In genomic region chr5:177455036-177455660, GRCh38 we compare ENCODE assay signal across 8 cellular contexts. TPM values are rescaled to one million over a fixed set of nuclear protein-coding genes. Genes with fewer than 3 reads are reported as not detected.
DNase-seq lines count a peak whose midpoint lies in the region; ATAC-seq, FAIRE-seq and TF ChIP-seq lines count a peak whose summit lies in the region.

No MANE protein-coding gene starts in this region.

- H3K9me3 ChIP-seq in ascending aorta (no peaks in the 10 kb centered on the region), skeletal muscle tissue (ENCODE audit: control insufficient read depth in 3 of 3, low read length in 3 of 3) (no peaks in the 10 kb centered on the region)

- H3K4me1 ChIP-seq in ascending aorta (peaks cover 18 to 22% of the 10 kb centered on the region in 2 donors), skeletal muscle tissue (ENCODE audit: control insufficient read depth in 3 of 3, insufficient read depth in 3 of 3, low read length in 3 of 3) (peaks cover 24 to 32% (median 25%) of the 10 kb centered on the region in 3 donors)

- H3K4me3 ChIP-seq in ascending aorta (peak overlapping the region; percentile 53 to 92), iPS-11a (ENCODE audit: low read depth, low read length) (peak overlapping the region; percentile 67), skeletal muscle tissue (ENCODE audit: low read length in 3 of 3) (peak overlapping the region; percentile 61 to 81 (median 65))

- intact Hi-C loops in ascending aorta (cut with DNase I), result loop anchor here (10.0 kb wide), 1 partner anchor 340 kb away; no protein-coding TSS in a partner anchor

- peaks cover 14 to 24% of the 10 kb centered on the region in 2 donors for H3K36me3 ChIP-seq in ascending aorta
- H3K36me3 ChIP-seq in skeletal muscle tissue (ENCODE audit: control insufficient read depth in 3 of 3, insufficient read depth in 3 of 3, low read length in 3 of 3), result peaks cover 0 to 6% (median 4%) of the 10 kb centered on the region in 3 donors

- TF ChIP-seq CTCF in ascending aorta (IDR thresholded peaks at IDR 0.05), result peak; percentile 48 to 86 (median 65)

- no peak; the same call in 1 of the 2 replicates for TF ChIP-seq POLR2A in GM12891 (IDR thresholded peaks at IDR 0.05; ENCODE audit: low read depth, low read length)

- ATAC-seq in HG02610 (IDR thresholded peaks at IDR 0.05; ENCODE audit: unreplicated experiment), result peak; percentile 51

- FAIRE-seq in GM12891 (lab: Jason Lieb, UNC), result peak; percentile 99

- H3K27ac ChIP-seq in ascending aorta (peak overlapping the region; percentile 68 to 86), skeletal muscle tissue (ENCODE audit: low read depth, low read length) (no peak overlapping the region)

- peak overlapping the region; percentile 20 to 73 (median 65) for H3K9ac ChIP-seq in skeletal muscle tissue (ENCODE audit: low read depth in 1 of 3, low read length in 3 of 3)

- DNase-seq in GM12891 (ENCODE audit: insufficient read length, low spot score), result peak; percentile 87
- DNase-seq in NCI-H1105 treated with DMSO at 0.1 percent for 48 hours (lab: John Stamatoyannopoulos, UW), result peak; percentile 76
- DNase-seq in T-helper 22 cell (ENCODE audit: low read depth), result peak; percentile 86
- peak in 1 of 2 donors; percentile 91 for DNase-seq in ascending aorta (ENCODE audit: low spot score in 2 of 2)
- DNase-seq in AML-193 (lab: John Stamatoyannopoulos, UW), result no peak

- no peaks in the 10 kb centered on the region for H3K27me3 ChIP-seq in ascending aorta
- H3K27me3 ChIP-seq in skeletal muscle tissue (ENCODE audit: control insufficient read depth in 3 of 3, insufficient read depth in 3 of 3, low read length in 3 of 3), result peaks cover 0 to 32% (median 23%) of the 10 kb centered on the region in 3 donors

TF ChIP-seq in GM12891, 5 proteins besides CTCF, POLR2A, EP300 and RAD21:
- TF ChIP-seq SPI1 (IDR thresholded peaks at IDR 0.05; ENCODE audit: low read depth, low read length) (no peak), PAX5 (IDR thresholded peaks at IDR 0.05; ENCODE audit: insufficient read depth, low read length, severe bottlenecking) (peak; percentile 35), TAF1 (IDR thresholded peaks at IDR 0.05; ENCODE audit: low read depth, low read length) (0 out of 2 replicates have a peak, but pooled peaks have one; percentile 14), POU2F2 (IDR thresholded peaks at IDR 0.05; ENCODE audit: low read depth, low read length) (no peak), POLR2AphosphoS5 (IDR thresholded peaks at IDR 0.05; ENCODE audit: low read depth, low read length) (peak; percentile 72)

RNA-seq across cellular contexts. Expression of gene PRR7, which starts 8.5 kb away (rescaled TPM):
- 8.4 TPM for polyA plus RNA-seq in GM12891 (2012; ENCODE audit: low read depth, missing spikeins)
- total RNA-seq in ascending aorta (18.1 TPM), skeletal muscle tissue (0.52 TPM)

RNA-seq across cellular contexts. Expression of gene DBN1, which starts 18.3 kb away (rescaled TPM):
- polyA plus RNA-seq in GM12891 (2012; ENCODE audit: low read depth, missing spikeins), result 36.9 TPM
- total RNA-seq in ascending aorta (151 TPM), skeletal muscle tissue (108 TPM)

RNA-seq across cellular contexts. Expression of gene GRK6, which starts 28.7 kb away (rescaled TPM):
- polyA plus RNA-seq in GM12891 (2012; ENCODE audit: low read depth, missing spikeins), result 42.8 TPM
- total RNA-seq in ascending aorta (20.6 TPM), skeletal muscle tissue (12.5 TPM)

RNA-seq across cellular contexts. Expression of gene PDLIM7, which starts 42.3 kb away (rescaled TPM):
- polyA plus RNA-seq in GM12891 (2012; ENCODE audit: low read depth, missing spikeins), result 38.1 TPM
- total RNA-seq in ascending aorta (1,082 TPM), skeletal muscle tissue (44.9 TPM)

RNA-seq across cellular contexts. Expression of gene F12, which starts 45.8 kb away (rescaled TPM):
- 4.7 TPM for polyA plus RNA-seq in GM12891 (2012; ENCODE audit: low read depth, missing spikeins)
- total RNA-seq in ascending aorta (not detected), skeletal muscle tissue (not detected)

Comparison
In these comparisons a context has a peak if more than half of its experiments do, and no peak if none do; other contexts are left out.
1. DNase-seq: peak in GM12891 (single experiment), NCI-H1105 treated with DMSO at 0.1 percent for 48 hours (single experiment) and T-helper 22 cell (single experiment); none in AML-193 (0 of 2).
2. RNA of gene PRR7, which starts 8.5 kb away (total RNA-seq): 18.1 TPM in ascending aorta (single experiment); 0.52 TPM in skeletal muscle tissue (single experiment); every median in the first group is over 10 times any median in the second.
3. Peak in every context shown above with its lines, with median percentiles within 50 percentile points of each other: H3K4me3 ChIP-seq.